In the genomic region with DNA sequence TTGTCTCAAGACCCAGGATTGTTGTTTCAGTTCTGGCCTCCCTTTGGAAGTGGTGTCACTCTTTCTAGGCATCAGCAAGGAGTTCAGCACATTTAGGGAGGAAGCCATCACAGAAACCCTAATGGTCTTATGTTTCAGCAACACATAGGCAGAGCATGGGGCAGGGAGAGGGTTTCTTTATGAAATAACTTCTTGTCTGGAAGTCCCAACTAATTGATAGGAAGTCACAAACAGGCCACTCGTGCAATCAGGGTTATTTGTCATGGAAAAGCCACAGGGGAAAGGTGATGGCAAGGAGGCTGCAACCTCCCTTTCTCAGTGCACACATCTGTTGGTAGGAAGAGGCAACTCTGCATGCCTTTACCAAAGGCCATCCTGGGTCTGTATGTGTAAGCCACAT, we compare ENCODE assay signal across 1 cellular context.
TF ChIP-seq lines count a peak whose summit lies in the region.

No MANE protein-coding gene starts in this region.

TF ChIP-seq in H1, 55 proteins besides CTCF, POLR2A, EP300 and RAD21 (continued from another document):
- TF ChIP-seq, protein P1, sequence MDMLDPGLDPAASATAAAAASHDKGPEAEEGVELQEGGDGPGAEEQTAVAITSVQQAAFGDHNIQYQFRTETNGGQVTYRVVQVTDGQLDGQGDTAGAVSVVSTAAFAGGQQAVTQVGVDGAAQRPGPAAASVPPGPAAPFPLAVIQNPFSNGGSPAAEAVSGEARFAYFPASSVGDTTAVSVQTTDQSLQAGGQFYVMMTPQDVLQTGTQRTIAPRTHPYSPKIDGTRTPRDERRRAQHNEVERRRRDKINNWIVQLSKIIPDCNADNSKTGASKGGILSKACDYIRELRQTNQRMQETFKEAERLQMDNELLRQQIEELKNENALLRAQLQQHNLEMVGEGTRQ (IDR thresholded peaks at IDR 0.05; ENCODE audit: low read length), result no peak
- TF ChIP-seq NRF1 (IDR thresholded peaks at IDR 0.05; ENCODE audit: low read depth, low read length), result no peak
- no peak for TF ChIP-seq CREB1 (IDR thresholded peaks at IDR 0.05)
- TF ChIP-seq SIRT6 (IDR thresholded peaks at IDR 0.05; ENCODE audit: low read length), result no peak
- TF ChIP-seq, protein P2, sequence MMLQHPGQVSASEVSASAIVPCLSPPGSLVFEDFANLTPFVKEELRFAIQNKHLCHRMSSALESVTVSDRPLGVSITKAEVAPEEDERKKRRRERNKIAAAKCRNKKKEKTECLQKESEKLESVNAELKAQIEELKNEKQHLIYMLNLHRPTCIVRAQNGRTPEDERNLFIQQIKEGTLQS (IDR thresholded peaks at IDR 0.05; ENCODE audit: insufficient read depth, low read depth, low read length), result no peak
- TF ChIP-seq TBP (IDR thresholded peaks at IDR 0.05; ENCODE audit: low read depth, low read length), result no peak
- no peak for TF ChIP-seq TAF7 (optimal IDR thresholded peaks at IDR 0.05; ENCODE audit: borderline replicate concordance, low read depth, low read length)
- no peak for TF ChIP-seq EGR1 (IDR thresholded peaks at IDR 0.05; ENCODE audit: borderline replicate concordance, low read depth, low read length)
- TF ChIP-seq MAFK (IDR thresholded peaks at IDR 0.05; ENCODE audit: low read depth, low read length), result no peak
